In genomic region chr19:13852167-13852707, GRCh38 we compare ENCODE assay signal across 10 cellular contexts. TPM values are rescaled to one million over a fixed set of nuclear protein-coding genes. Genes with fewer than 3 reads are reported as not detected.
A peak's percentile ranks its signal among the peaks of the same experiment; 100 is the strongest.
DNase-seq lines count a peak whose midpoint lies in the region; ATAC-seq, FAIRE-seq and TF ChIP-seq lines count a peak whose summit lies in the region.
"Not testable (repeated sequence)": the region's sequence is repeated elsewhere in the genome, so short reads cannot be mapped to it uniquely, and the experiment has no call there.
"Had no signal": no experiment of that assay in that cellular context is flagged by ENCODE, and none has a peak within 500 bp of the region (broad histone marks: within the 10 kb centered on the region; RNA-seq: fewer than 3 reads in every experiment).

No MANE protein-coding gene starts in this region.

- DNase-seq in ELF-1 (ENCODE audit: low read depth, low spot score) (peak; percentile 68), MG63 (peak; percentile 59), islet precursor cell (peak; percentile 80)
- DNase-seq in activated CD4-positive, alpha-beta memory T cell treated with anti-CD3 and anti-CD28 coated beads for 36 hours; endothelial cell of umbilical vein (ENCODE audit: low read depth, low spot score); upper lobe of right lung: not testable (repeated sequence)

- not testable (repeated sequence) for H3K27me3 ChIP-seq in MG63; endothelial cell of umbilical vein (ENCODE audit: control insufficient read depth in 2 of 2, insufficient read depth in 2 of 2, low read length in 2 of 2); muscle layer of colon (ENCODE audit: control insufficient read depth in 1 of 2, insufficient read depth in 2 of 2, low read length in 2 of 2); skeletal muscle satellite cell (ENCODE audit: control insufficient read depth, insufficient read depth, low read length); upper lobe of right lung

- H3K36me3 ChIP-seq in MG63; endothelial cell of umbilical vein (ENCODE audit: control insufficient read depth in 2 of 2, extremely low read depth in 1 of 2, insufficient read depth in 2 of 2, low read length in 2 of 2); muscle layer of colon (ENCODE audit: insufficient read depth, low read length); skeletal muscle satellite cell (ENCODE audit: insufficient read depth, low read length); upper lobe of right lung: not testable (repeated sequence)

- H3K4me3 Mint-ChIP-seq in activated CD4-positive, alpha-beta memory T cell treated with anti-CD3 and anti-CD28 coated beads for 36 hours = not testable (repeated sequence)

- peaks cover 29% of the 10 kb centered on the region for H3K4me1 Mint-ChIP-seq in activated CD4-positive, alpha-beta memory T cell treated with anti-CD3 and anti-CD28 coated beads for 36 hours (ENCODE audit: low read depth)

- CTCF ChIA-PET in activated CD4-positive, alpha-beta memory T cell treated with anti-CD3 and anti-CD28 coated beads for 36 hours (lab: Charles Lee) = interaction anchor here (0.8 to 3.4 kb wide), 2 partner anchors 10 to 263 kb away, joined by 3 to 33 read pairs; no protein-coding TSS in a partner anchor
- CTCF ChIA-PET in endothelial cell of umbilical vein (lab: Charles Lee) = interaction anchor here (1.6 to 3.6 kb wide), 3 partner anchors 10 to 69 kb away, joined by 4 to 42 read pairs (median 6); no protein-coding TSS in a partner anchor

- not testable (repeated sequence) for H3K36me3 Mint-ChIP-seq in activated CD4-positive, alpha-beta memory T cell treated with anti-CD3 and anti-CD28 coated beads for 36 hours

- not testable (repeated sequence) for TF ChIP-seq POLR2A in endothelial cell of umbilical vein (IDR thresholded peaks at IDR 0.05; ENCODE audit: low read depth, low read length)

- BruUV-seq in endothelial cell of umbilical vein (replicated peaks; lab: Mats Ljungman, UMichigan) = not testable (repeated sequence)

- intact Hi-C loops in activated CD4-positive, alpha-beta memory T cell treated with anti-CD3 and anti-CD28 coated beads for 36 hours (cut with micrococcal nuclease); endothelial cell of umbilical vein (cut with micrococcal nuclease); upper lobe of right lung (cut with DNase I): not testable (repeated sequence)

- H3K4me2 ChIP-seq in endothelial cell of umbilical vein (ENCODE audit: insufficient read depth, low read length); skeletal muscle satellite cell (ENCODE audit: low read length): not testable (repeated sequence)

- H3K4me1 ChIP-seq in endothelial cell of umbilical vein (ENCODE audit: control insufficient read depth, extremely low read depth, insufficient read depth, low read length) (peaks cover 24% of the 10 kb centered on the region), muscle layer of colon (ENCODE audit: insufficient read depth, low read length) (peaks cover 30% of the 10 kb centered on the region), skeletal muscle satellite cell (ENCODE audit: control insufficient read depth, insufficient read depth, low read length) (peaks cover 56% of the 10 kb centered on the region), upper lobe of right lung (peaks cover 37% of the 10 kb centered on the region)

- H4K20me1 ChIP-seq in endothelial cell of umbilical vein (replicated peaks; ENCODE audit: control insufficient read depth, extremely low read depth, insufficient read depth, low read length) = not testable (repeated sequence)

- not testable (repeated sequence) for ATAC-seq in upper lobe of right lung

- H3K27ac ChIP-seq in endothelial cell of umbilical vein (ENCODE audit: insufficient read depth, low read depth, low read length) (peak overlapping the region; percentile 100), muscle layer of colon (ENCODE audit: low read depth, low read length) (peak overlapping the region; percentile 32), upper lobe of right lung (peak overlapping the region; percentile 100)

- H3K4me3 ChIP-seq in MG63; endothelial cell of umbilical vein (replicated peaks in 1 of 3; ENCODE audit: insufficient read depth in 1 of 3, low read depth in 1 of 3, low read length in 3 of 3); muscle layer of colon (ENCODE audit: low read depth in 1 of 2, low read length in 2 of 2); skeletal muscle satellite cell (ENCODE audit: low read length); upper lobe of right lung: not testable (repeated sequence)

- not testable (repeated sequence) for TF ChIP-seq CTCF in endothelial cell of umbilical vein (IDR thresholded peaks at IDR 0.05; ENCODE audit: extremely low read depth in 1 of 2, insufficient read depth in 1 of 2, low read depth in 1 of 2, low read length in 2 of 2); upper lobe of right lung (IDR thresholded peaks at IDR 0.05)

- peak overlapping the region; percentile 23 for H3K27ac Mint-ChIP-seq in activated CD4-positive, alpha-beta memory T cell treated with anti-CD3 and anti-CD28 coated beads for 36 hours

- not testable (repeated sequence) for H3K9me1 ChIP-seq in endothelial cell of umbilical vein (replicated peaks; ENCODE audit: control insufficient read depth, extremely low read depth, insufficient read depth, low read length)

- H3K9me3 ChIP-seq in MG63; endothelial cell of umbilical vein (replicated peaks; ENCODE audit: control insufficient read depth, insufficient read depth, low read length); muscle layer of colon (ENCODE audit: low read length); skeletal muscle satellite cell (replicated peaks; ENCODE audit: low read length); upper lobe of right lung: not testable (repeated sequence)

- H2AFZ ChIP-seq in endothelial cell of umbilical vein (ENCODE audit: low read depth, low read length) = not testable (repeated sequence)

- H3K9ac ChIP-seq in endothelial cell of umbilical vein (replicated peaks; ENCODE audit: extremely low read depth, insufficient read depth, low read length); muscle layer of colon (ENCODE audit: low read length): not testable (repeated sequence)
- H3K9ac ChIP-seq in skeletal muscle satellite cell (ENCODE audit: low read depth, low read length) = peak overlapping the region; percentile 90

- not testable (repeated sequence) for H3K9me3 Mint-ChIP-seq in activated CD4-positive, alpha-beta memory T cell treated with anti-CD3 and anti-CD28 coated beads for 36 hours

- not testable (repeated sequence) for H3K27me3 Mint-ChIP-seq in activated CD4-positive, alpha-beta memory T cell treated with anti-CD3 and anti-CD28 coated beads for 36 hours

- FAIRE-seq in endothelial cell of umbilical vein (lab: Jason Lieb, UNC) = not testable (repeated sequence)

- POLR2A ChIA-PET in activated CD4-positive, alpha-beta memory T cell treated with anti-CD3 and anti-CD28 coated beads for 36 hours (lab: Charles Lee) = interaction anchor here (0.6 to 6.6 kb wide), 2 partner anchors 14 to 76 kb away, joined by 4 to 80 read pairs; no protein-coding TSS in a partner anchor
- POLR2A ChIA-PET in endothelial cell of umbilical vein (lab: Charles Lee) = interaction anchor here (1.5 to 1.7 kb wide), 2 partner anchors 10 to 11 kb away, joined by 7 to 11 read pairs; no protein-coding TSS in a partner anchor

- H3K79me2 ChIP-seq in endothelial cell of umbilical vein (ENCODE audit: control insufficient read depth, insufficient read depth, low read length) = not testable (repeated sequence)

- dilution Hi-C loops in endothelial cell of umbilical vein (cut with MboI; ENCODE audit: extremely low pct_ligation_motif_present, low sequenced_read_pairs) = not testable (repeated sequence)

RNA-seq across cellular contexts. Expression of gene NANOS3, which starts 24.7 kb away (rescaled TPM):
- not detected in 2 replicates for total RNA-seq in MG63 (2014; rRNA removed; shearing (Covaris generic); ENCODE audit: low replicate concordance)
- 1 to 10 TPM; 1.1 to 2.7 TPM for total RNA-seq in activated CD4-positive, alpha-beta memory T cell treated with anti-CD3 and anti-CD28 coated beads for 36 hours
- total RNA-seq in endothelial cell of umbilical vein = 3.4 and 4.4 TPM in 2 replicates
- polyA plus RNA-seq in endothelial cell of umbilical vein = 1.0 and 1.5 TPM in 2 replicates
- 0.38 and 0.93 TPM in 2 replicates for polyA plus RNA-seq in endothelial cell of umbilical vein (2011; cell fraction: cytosol; rRNA removed)
- polyA plus RNA-seq in endothelial cell of umbilical vein (2011; cell fraction: nucleus; rRNA removed) = 0.55 and 1.3 TPM in 2 replicates
- 1.6 and 1.7 TPM in 2 replicates for polyA plus RNA-seq in endothelial cell of umbilical vein (2012)
- polyA minus RNA-seq in endothelial cell of umbilical vein = 0.72 TPM in 1 of 2 replicates, not detected in the other
- polyA minus RNA-seq in endothelial cell of umbilical vein (2011; cell fraction: cytosol; rRNA and poly(A)+ RNA removed) = not detected
- 2.5 TPM in 1 of 2 replicates, not detected in the other for polyA minus RNA-seq in endothelial cell of umbilical vein (2011; cell fraction: nucleus; rRNA and poly(A)+ RNA removed)
- not detected in 2 replicates for total RNA-seq in skeletal muscle satellite cell (2012; rRNA removed)
- total RNA-seq in upper lobe of right lung = not detected
- total RNA-seq: H4 had no signal
- polyA plus RNA-seq: naive thymus-derived CD4-positive, alpha-beta T cell had no signal

RNA-seq across cellular contexts. Expression of gene BRME1, which starts 53.7 kb away (rescaled TPM):
- 5.1 and 8.4 TPM in 2 replicates for total RNA-seq in MG63 (2014; rRNA removed; shearing (Covaris generic); ENCODE audit: low replicate concordance)
- 1 to 10 TPM; 7.7 to 9.0 TPM for total RNA-seq in activated CD4-positive, alpha-beta memory T cell treated with anti-CD3 and anti-CD28 coated beads for 36 hours
- total RNA-seq in endothelial cell of umbilical vein (1.5 and 2.5 TPM in 2 replicates), upper lobe of right lung (2.0 TPM)
- 0.69 and 0.86 TPM in 2 replicates for polyA plus RNA-seq in endothelial cell of umbilical vein
- 0.39 and 0.76 TPM in 2 replicates for polyA plus RNA-seq in endothelial cell of umbilical vein (2011; cell fraction: cytosol; rRNA removed)
- polyA plus RNA-seq in endothelial cell of umbilical vein (2011; cell fraction: nucleus; rRNA removed) = 2.4 and 2.9 TPM in 2 replicates
- polyA plus RNA-seq in endothelial cell of umbilical vein (2012) = 0.50 and 1.1 TPM in 2 replicates
- polyA minus RNA-seq in endothelial cell of umbilical vein = 0.56 and 0.66 TPM in 2 replicates
- 5.5 TPM for polyA minus RNA-seq in endothelial cell of umbilical vein (2011; cell fraction: cytosol; rRNA and poly(A)+ RNA removed)
- 0.82 and 1.2 TPM in 2 replicates for polyA minus RNA-seq in endothelial cell of umbilical vein (2011; cell fraction: nucleus; rRNA and poly(A)+ RNA removed)
- under 0.01 and 0.22 TPM in 2 replicates for total RNA-seq in skeletal muscle satellite cell (2012; rRNA removed)

RNA-seq across cellular contexts. Expression of gene CC2D1A, which starts 53.8 kb away (rescaled TPM):
- total RNA-seq in MG63 (2014; rRNA removed; shearing (Covaris generic); ENCODE audit: low replicate concordance) = 26.2 and 27.3 TPM in 2 replicates
- total RNA-seq in activated CD4-positive, alpha-beta memory T cell treated with anti-CD3 and anti-CD28 coated beads for 36 hours = 10 to 100 TPM; 25.8 to 31.0 TPM
- total RNA-seq in endothelial cell of umbilical vein = 29.8 and 33.7 TPM in 2 replicates
- polyA plus RNA-seq in endothelial cell of umbilical vein = 13.6 and 14.9 TPM in 2 replicates
- polyA plus RNA-seq in endothelial cell of umbilical vein (2011; cell fraction: cytosol; rRNA removed) = 8.8 and 11.9 TPM in 2 replicates
- 52.8 and 58.8 TPM in 2 replicates for polyA plus RNA-seq in endothelial cell of umbilical vein (2011; cell fraction: nucleus; rRNA removed)
- 18.0 and 20.7 TPM in 2 replicates for polyA plus RNA-seq in endothelial cell of umbilical vein (2012)
- polyA minus RNA-seq in endothelial cell of umbilical vein = 7.1 and 12.5 TPM in 2 replicates
- polyA minus RNA-seq in endothelial cell of umbilical vein (2011; cell fraction: cytosol; rRNA and poly(A)+ RNA removed) = 12.3 TPM
- 12.0 and 18.0 TPM in 2 replicates for polyA minus RNA-seq in endothelial cell of umbilical vein (2011; cell fraction: nucleus; rRNA and poly(A)+ RNA removed)
- 9.0 and 12.7 TPM in 2 replicates for total RNA-seq in skeletal muscle satellite cell (2012; rRNA removed)
- total RNA-seq in upper lobe of right lung = 28.9 TPM

RNA-seq across cellular contexts. Expression of gene ZSWIM4, which starts 57.0 kb away (rescaled TPM):
- total RNA-seq in MG63 (2014; rRNA removed; shearing (Covaris generic); ENCODE audit: low replicate concordance) = 4.8 and 7.9 TPM in 2 replicates
- 10 to 100 TPM in 1 of 2 experiments, 1 to 10 TPM in 1; 9.2 to 10.2 TPM for total RNA-seq in activated CD4-positive, alpha-beta memory T cell treated with anti-CD3 and anti-CD28 coated beads for 36 hours
- total RNA-seq in endothelial cell of umbilical vein (23.1 and 26.6 TPM in 2 replicates), upper lobe of right lung (10.6 TPM)
- polyA plus RNA-seq in endothelial cell of umbilical vein = 12.7 and 14.9 TPM in 2 replicates
- polyA plus RNA-seq in endothelial cell of umbilical vein (2011; cell fraction: cytosol; rRNA removed) = 8.0 and 11.1 TPM in 2 replicates
- polyA plus RNA-seq in endothelial cell of umbilical vein (2011; cell fraction: nucleus; rRNA removed) = 11.2 and 13.0 TPM in 2 replicates
- 7.9 and 16.2 TPM in 2 replicates for polyA plus RNA-seq in endothelial cell of umbilical vein (2012)
- polyA minus RNA-seq in endothelial cell of umbilical vein = 13.0 and 15.9 TPM in 2 replicates
- polyA minus RNA-seq in endothelial cell of umbilical vein (2011; cell fraction: cytosol; rRNA and poly(A)+ RNA removed) = 3.5 TPM
- 8.1 and 16.3 TPM in 2 replicates for polyA minus RNA-seq in endothelial cell of umbilical vein (2011; cell fraction: nucleus; rRNA and poly(A)+ RNA removed)
- 2.8 and 3.5 TPM in 2 replicates for total RNA-seq in skeletal muscle satellite cell (2012; rRNA removed)

Comparison
In these comparisons a context has a peak if more than half of its experiments do, and no peak if none do; other contexts are left out.
1. H3K27ac ChIP-seq: peak in every context shown above with its lines; median percentile 100 in endothelial cell of umbilical vein; 100 in upper lobe of right lung; 32 in muscle layer of colon.